Comparison of ENCODE assay signal across 8 cellular contexts in genomic region chr3:12993623-12994356, GRCh38.
DNase-seq lines count a peak whose midpoint lies in the region; ATAC-seq and TF ChIP-seq lines count a peak whose summit lies in the region.

No MANE protein-coding gene starts in this region.

- H2AFZ ChIP-seq in ACC112 (ENCODE audit: low read length, unreplicated experiment), result peak overlapping the region; percentile 31
- peak overlapping the region; percentile 80 for H2AFZ ChIP-seq in PC-9

- DNase-seq in PC-9, result peak in 1 of 2 experiments; percentile 33
- DNase-seq in HCEC 1CT, result no peak
- DNase-seq in NCI-H774 (lab: John Stamatoyannopoulos, UW), result no peak
- DNase-seq in GM19238 (ENCODE audit: insufficient read length, low spot score), result no peak

- peak; percentile 25 for ATAC-seq in GM18511 (IDR thresholded peaks at IDR 0.05; ENCODE audit: unreplicated experiment)

- H3K79me2 ChIP-seq in ACC112 (ENCODE audit: control insufficient read depth, insufficient read depth, low read length, unreplicated experiment) (no peaks in the 10 kb centered on the region), PC-9 (ENCODE audit: low read depth) (peaks cover 35% of the 10 kb centered on the region)

- no peaks in the 10 kb centered on the region for H4K20me1 ChIP-seq in PC-9 (ENCODE audit: insufficient read depth)

- POLR2A ChIA-PET in PC-9 (lab: Charles Lee; ENCODE audit: unreplicated experiment), result no interaction called here

- peak overlapping the region; percentile 79 for H3K4me2 ChIP-seq in PC-9

- H3K36me3 ChIP-seq in ACC112 (ENCODE audit: insufficient read depth, low read length) (no peaks in the 10 kb centered on the region), PC-9 (ENCODE audit: low read depth) (no peaks in the 10 kb centered on the region), duodenal mucosa (ENCODE audit: control insufficient read depth in 1 of 2, insufficient read depth in 2 of 2, low read length in 2 of 2) (no peaks in the 10 kb centered on the region), mucosa of rectum (ENCODE audit: control insufficient read depth in 2 of 2, insufficient read depth in 2 of 2, low read length in 2 of 2) (no peaks in the 10 kb centered on the region)

- intact Hi-C loops in PC-9 (cut with micrococcal nuclease; ENCODE audit: unreplicated experiment), result loop anchor here (5.0 to 10.0 kb wide), 5 partner anchors 99 to 461 kb away; partner anchors contain the start of gene TMEM40

- peaks cover 11% of the 10 kb centered on the region for H3K4me1 ChIP-seq in ACC112 (ENCODE audit: control insufficient read depth, insufficient read depth, low read length, unreplicated experiment)
- H3K4me1 ChIP-seq in PC-9 (replicated peaks; ENCODE audit: insufficient read depth), result peaks cover 72% of the 10 kb centered on the region
- peaks cover 2 to 7% of the 10 kb centered on the region in 2 donors for H3K4me1 ChIP-seq in duodenal mucosa (ENCODE audit: control insufficient read depth in 1 of 2, insufficient read depth in 2 of 2, low read length in 2 of 2)
- H3K4me1 ChIP-seq in mucosa of rectum (ENCODE audit: control insufficient read depth in 2 of 2, insufficient read depth in 2 of 2, low read length in 2 of 2), result peaks cover 13 to 16% of the 10 kb centered on the region in 2 donors

- H3K27me3 ChIP-seq in ACC112 (ENCODE audit: insufficient read depth, low read length) (peaks cover 19% of the 10 kb centered on the region), PC-9 (ENCODE audit: insufficient read depth, low read depth) (no peaks in the 10 kb centered on the region), duodenal mucosa (ENCODE audit: control insufficient read depth in 1 of 2, insufficient read depth in 2 of 2, low read length in 2 of 2) (peaks cover 0 to 12% of the 10 kb centered on the region in 2 donors), mucosa of rectum (ENCODE audit: control insufficient read depth in 2 of 2, insufficient read depth in 2 of 2, low read length in 2 of 2) (no peaks in the 10 kb centered on the region)

- H3K4me3 ChIP-seq in ACC112 (ENCODE audit: low read depth, low read length), result peak overlapping the region; percentile 74
- peak overlapping the region; percentile 84 for H3K4me3 ChIP-seq in PC-9
- H3K4me3 ChIP-seq in duodenal mucosa (ENCODE audit: low read depth in 1 of 2, low read length in 2 of 2), result peak overlapping the region; percentile 84 to 91
- peak overlapping the region; percentile 79 to 85 for H3K4me3 ChIP-seq in mucosa of rectum (ENCODE audit: low read length in 2 of 2)

- TF ChIP-seq CTCF in PC-9 (conservative IDR thresholded peaks at IDR 0.05), result no peak

- CTCF ChIA-PET in PC-9 (lab: Charles Lee), result no interaction called here

- no TSS peak for BruUV-seq in PC-9 (replicated peaks; lab: Mats Ljungman, UMichigan)

- H3K9ac ChIP-seq in duodenal mucosa (ENCODE audit: low read depth in 1 of 2, low read length in 2 of 2) (peak overlapping the region; percentile 76 to 83), mucosa of rectum (ENCODE audit: low read depth in 1 of 2, low read length in 2 of 2) (peak overlapping the region; percentile 47 to 98)

- peaks cover 56% of the 10 kb centered on the region for H3F3A ChIP-seq in PC-9 (ENCODE audit: insufficient read depth, low read depth)

- H3K9me3 ChIP-seq in PC-9 (ENCODE audit: insufficient read depth, low read depth) (no peaks in the 10 kb centered on the region), duodenal mucosa (ENCODE audit: control insufficient read depth in 1 of 2, low read length in 2 of 2) (no peaks in the 10 kb centered on the region), mucosa of rectum (ENCODE audit: control insufficient read depth in 2 of 2, low read length in 2 of 2) (no peaks in the 10 kb centered on the region)

- no peaks in the 10 kb centered on the region for H3K9me2 ChIP-seq in PC-9 (ENCODE audit: insufficient read depth)

- H3K27ac ChIP-seq in ACC112 (ENCODE audit: low read depth, low read length) (no peak overlapping the region), PC-9 (peak overlapping the region; percentile 20), duodenal mucosa (ENCODE audit: low read depth, low read length) (peak overlapping the region; percentile 81), mucosa of rectum (ENCODE audit: low read depth in 2 of 2, low read length in 2 of 2) (peak overlapping the region; percentile 93 to 95)
